In the genomic region with DNA sequence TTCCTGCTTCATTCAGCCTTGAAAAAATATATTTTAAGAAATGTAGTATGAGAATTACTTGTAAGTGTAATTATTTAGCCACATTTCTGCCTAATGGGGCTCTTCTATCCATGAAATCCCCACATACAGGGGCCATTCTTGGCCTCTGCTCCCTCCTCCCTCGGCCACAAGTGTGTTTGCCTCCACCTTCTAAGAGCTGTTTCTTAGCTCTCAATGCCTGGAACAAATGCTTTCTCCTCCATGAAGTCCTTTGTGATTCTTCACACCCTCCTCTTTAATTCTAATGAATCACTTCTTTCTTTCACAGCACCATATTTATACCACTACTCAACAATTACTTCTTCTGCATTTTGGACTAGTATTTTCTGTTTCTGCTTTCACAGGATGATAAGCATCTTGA, we compare ENCODE assay signal across 23 cellular contexts.
"Had no signal": no experiment of that assay in that cellular context is flagged by ENCODE, and none has a peak within 500 bp of the region (broad histone marks: within the 10 kb centered on the region; RNA-seq: fewer than 3 reads in every experiment).

No MANE protein-coding gene starts in this region.

- H2AFZ ChIP-seq: hepatocyte had no signal

- H3K9me3 ChIP-seq: esophagus muscularis mucosa, gastroesophageal sphincter, heart left ventricle, left lung, lower lobe of right lung, mucosa of descending colon had no signal

- ATAC-seq: foreskin keratinocyte, gastroesophageal sphincter, heart left ventricle, left cardiac atrium, left lung, left ventricle myocardium superior, lower lobe of right lung, mucosa of descending colon had no signal

- H3K4me3 ChIP-seq: coronary artery, dorsolateral prefrontal cortex, esophagus muscularis mucosa, gastroesophageal sphincter, heart left ventricle, hepatocyte, left lung, lower lobe of right lung, mucosa of descending colon had no signal

- DNase-seq: dermis blood vessel endothelial cell; dorsolateral prefrontal cortex; effector CD4-positive, alpha-beta T cell; effector memory CD4-positive, alpha-beta T cell; foreskin keratinocyte; heart left ventricle; hypothalamus; left cardiac atrium; left lung; left ventricle myocardium superior; lower lobe of right lung; mesenchymal stem cell; mucosa of descending colon; naive B cell had no signal

- H3K79me2 ChIP-seq: hepatocyte had no signal

- H3K4me1 ChIP-seq: foreskin keratinocyte had no signal

- FAIRE-seq: colon, endothelial cell of umbilical vein, frontal cortex, islet of Langerhans, keratinocyte had no signal

- H3K27ac ChIP-seq: coronary artery, dorsolateral prefrontal cortex, esophagus muscularis mucosa, foreskin keratinocyte, gastroesophageal sphincter, heart left ventricle, hepatocyte, left lung, lower lobe of right lung had no signal

- H3K36me3 ChIP-seq: esophagus muscularis mucosa, gastroesophageal sphincter, heart left ventricle, left lung, lower lobe of right lung had no signal

- H3K27me3 ChIP-seq: gastroesophageal sphincter, hepatocyte, left lung had no signal

- H3K4me2 ChIP-seq: hepatocyte had no signal
